In genomic region chr10:90975096-90975495, GRCh38 we compare ENCODE assay signal across 22 cellular contexts. TPM values are rescaled to one million over a fixed set of nuclear protein-coding genes. Genes with fewer than 3 reads are reported as not detected.
A peak's percentile ranks its signal among the peaks of the same experiment; 100 is the strongest.
DNase-seq lines count a peak whose midpoint lies in the region; ATAC-seq and TF ChIP-seq lines count a peak whose summit lies in the region.
"Had no signal": no experiment of that assay in that cellular context is flagged by ENCODE, and none has a peak within 500 bp of the region (broad histone marks: within the 10 kb centered on the region; RNA-seq: fewer than 3 reads in every experiment).

No MANE protein-coding gene starts in this region.

- H3K79me2 ChIP-seq in DND-41 (ENCODE audit: insufficient read depth, low read length), result peaks cover 24% of the 10 kb centered on the region

- H3K4me1 Mint-ChIP-seq in stimulated activated memory B cell treated with anti-CD40 and anti-IgM and Interleukin-4, amounts not matched to agents 10 μg/mL and 1 μg/mL and 100 μg/mL, for 72 hours, result peaks cover 46% of the 10 kb centered on the region
- H3K4me1 Mint-ChIP-seq: CD14-positive monocyte; CD4-positive, alpha-beta memory T cell; CD4-positive, CD25-positive, alpha-beta regulatory T cell; CD8-positive, alpha-beta memory T cell had no signal

- peaks cover 7% of the 10 kb centered on the region for H3K9me3 ChIP-seq in DND-41 (ENCODE audit: insufficient read depth, low read length, severe bottlenecking)
- peaks cover 5% of the 10 kb centered on the region for H3K9me3 ChIP-seq in KOPT-K1 (ENCODE audit: insufficient read depth, low read length, poor library complexity, severe bottlenecking)
- H3K9me3 ChIP-seq: BE2C had no signal

- ATAC-seq in DND-41 (ENCODE audit: insufficient read depth, low read depth) (no peak), GM18873 (IDR thresholded peaks at IDR 0.05; ENCODE audit: low FRiP score, unreplicated experiment) (no peak), HG03432 (IDR thresholded peaks at IDR 0.05; ENCODE audit: unreplicated experiment) (no peak), left lobe of liver (no peak)
- no peak for ATAC-seq in stimulated activated memory B cell treated with anti-CD40 and anti-IgM and Interleukin-4, amounts not matched to agents 10 μg/mL and 1 μg/mL and 100 μg/mL, for 72 hours

- TF ChIP-seq CTCF in DND-41 (IDR thresholded peaks at IDR 0.05; ENCODE audit: borderline replicate concordance, extremely low read depth, low read length, poor library complexity, severe bottlenecking), result no peak

- peaks cover 11% of the 10 kb centered on the region for H3K9me3 Mint-ChIP-seq in stimulated activated memory B cell treated with anti-CD40 and anti-IgM and Interleukin-4, amounts not matched to agents 10 μg/mL and 1 μg/mL and 100 μg/mL, for 72 hours
- H3K9me3 Mint-ChIP-seq: CD8-positive, alpha-beta memory T cell had no signal

- H3K27me3 ChIP-seq in DND-41 (ENCODE audit: insufficient read depth, low read length, poor library complexity), result no peaks in the 10 kb centered on the region
- H3K27me3 ChIP-seq: BE2C, BLaER1 had no signal

- H3K4me2 ChIP-seq in DND-41 (ENCODE audit: insufficient read depth, low read length), result no peak overlapping the region
- H3K4me2 ChIP-seq: BLaER1 had no signal

- no peaks in the 10 kb centered on the region for H4K20me1 ChIP-seq in DND-41 (ENCODE audit: insufficient read depth, low read length)
- H4K20me1 ChIP-seq: BLaER1 had no signal

- H3K4me3 ChIP-seq in DND-41 (ENCODE audit: low read depth in 1 of 2, low read length in 2 of 2), result no peak overlapping the region
- H3K4me3 ChIP-seq: BLaER1 had no signal

- H3K27ac ChIP-seq in DND-41 (ENCODE audit: low read length) (peak overlapping the region; percentile 64), KOPT-K1 (ENCODE audit: low read depth, low read length, poor library complexity, severe bottlenecking) (peak overlapping the region; percentile 33)
- H3K27ac ChIP-seq: BLaER1 had no signal

- H3K36me3 ChIP-seq in DND-41 (ENCODE audit: insufficient read depth, low read length), result peaks cover 8% of the 10 kb centered on the region
- H3K36me3 ChIP-seq in KOPT-K1 (ENCODE audit: insufficient read depth, low read length), result peaks cover 42% of the 10 kb centered on the region
- H3K36me3 ChIP-seq: BE2C, BLaER1 had no signal

- peak overlapping the region; percentile 99 for H3K27ac Mint-ChIP-seq in stimulated activated memory B cell treated with anti-CD40 and anti-IgM and Interleukin-4, amounts not matched to agents 10 μg/mL and 1 μg/mL and 100 μg/mL, for 72 hours
- H3K27ac Mint-ChIP-seq: CD14-positive monocyte; CD4-positive, alpha-beta memory T cell; CD4-positive, CD25-positive, alpha-beta regulatory T cell; CD8-positive, alpha-beta memory T cell had no signal

- H3K4me3 Mint-ChIP-seq in stimulated activated memory B cell treated with anti-CD40 and anti-IgM and Interleukin-4, amounts not matched to agents 10 μg/mL and 1 μg/mL and 100 μg/mL, for 72 hours, result no peak overlapping the region
- H3K4me3 Mint-ChIP-seq: CD14-positive monocyte; CD4-positive, alpha-beta memory T cell; CD4-positive, CD25-positive, alpha-beta regulatory T cell had no signal

- H2AFZ ChIP-seq in DND-41 (ENCODE audit: low read depth, low read length), result no peak overlapping the region

- H3K4me1 ChIP-seq in DND-41 (ENCODE audit: insufficient read depth, low read length), result peaks cover 73% of the 10 kb centered on the region
- H3K4me1 ChIP-seq: BE2C had no signal

- DNase-seq in DND-41 (peak; percentile 2), left lobe of liver (ENCODE audit: low spot score) (no peak)
- DNase-seq: 8988T; ACHN; BE2C; C1 segment of cervical spinal cord; CD4-positive, alpha-beta memory T cell; CD4-positive, CD25-positive, alpha-beta regulatory T cell; CD8-positive, alpha-beta memory T cell; COR-L47; DMS 273 treated with DMSO at 0.1 percent for 48 hours; DMS153; DMS53; DMS79; GF-D8 had no signal

- no peaks in the 10 kb centered on the region for H3K27me3 Mint-ChIP-seq in stimulated activated memory B cell treated with anti-CD40 and anti-IgM and Interleukin-4, amounts not matched to agents 10 μg/mL and 1 μg/mL and 100 μg/mL, for 72 hours

- H3K36me3 Mint-ChIP-seq in stimulated activated memory B cell treated with anti-CD40 and anti-IgM and Interleukin-4, amounts not matched to agents 10 μg/mL and 1 μg/mL and 100 μg/mL, for 72 hours, result peaks cover 30% of the 10 kb centered on the region
- H3K36me3 Mint-ChIP-seq: CD14-positive monocyte; CD4-positive, alpha-beta memory T cell; CD4-positive, CD25-positive, alpha-beta regulatory T cell had no signal

- no peak overlapping the region for H3K9ac ChIP-seq in DND-41 (ENCODE audit: low read depth, low read length)
- H3K9ac ChIP-seq: BLaER1 had no signal

RNA-seq across cellular contexts. Expression of gene ANKRD1, which starts 54.2 kb away (rescaled TPM):
- total RNA-seq in left lobe of liver, result not detected
- total RNA-seq: A673; CD4-positive, alpha-beta memory T cell; CD4-positive, CD25-positive, alpha-beta regulatory T cell; CD8-positive, alpha-beta memory T cell had no signal
